ENCODE assay signal across 8 cellular contexts in the genomic region with DNA sequence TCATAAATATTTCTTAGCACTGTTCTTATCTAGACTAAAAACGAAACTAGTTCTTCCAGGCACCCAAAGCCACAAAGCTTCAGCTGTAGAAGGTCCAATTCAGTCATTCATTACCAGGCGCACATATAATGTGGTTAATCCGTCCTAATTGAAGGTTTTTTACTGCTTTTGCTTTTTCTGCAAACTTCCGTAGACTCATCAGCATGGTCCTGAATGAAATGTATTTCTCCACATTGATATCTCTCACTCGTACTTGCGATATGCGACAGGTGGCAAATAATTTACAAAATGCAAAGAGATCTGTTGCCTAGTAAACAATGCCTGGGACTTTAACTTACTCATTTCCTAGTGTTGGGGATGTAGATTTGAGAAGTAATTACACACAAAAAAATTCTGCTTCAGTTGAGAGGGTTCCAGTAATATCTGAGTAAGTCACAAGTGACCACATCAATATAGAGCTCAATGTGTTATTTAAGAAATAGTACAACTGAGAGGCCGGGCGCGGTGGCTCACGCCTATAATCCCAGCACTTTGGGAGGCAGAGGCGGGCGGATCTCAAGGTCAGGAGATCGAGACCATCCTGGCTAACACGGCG.
DNase-seq lines count a peak whose midpoint lies in the region; ATAC-seq and TF ChIP-seq lines count a peak whose summit lies in the region.

No MANE protein-coding gene starts in this region.

- intact Hi-C loops in thyroid gland (cut with DNase I) = no loop called here

- H3K36me3 ChIP-seq in thyroid gland (no peaks in the 10 kb centered on the region), endodermal cell (ENCODE audit: control insufficient read depth, insufficient read depth, low read length) (no peaks in the 10 kb centered on the region)

- H3K4me1 ChIP-seq in thyroid gland (no peaks in the 10 kb centered on the region), endodermal cell (ENCODE audit: control insufficient read depth, insufficient read depth, low read length) (no peaks in the 10 kb centered on the region)

- no peaks in the 10 kb centered on the region for H3K27me3 ChIP-seq in thyroid gland
- H3K27me3 ChIP-seq in endodermal cell (ENCODE audit: control insufficient read depth, insufficient read depth, low read length, poor library complexity, severe bottlenecking) = peaks cover 46% of the 10 kb centered on the region

- H3K36me3 Mint-ChIP-seq in immature natural killer cell (peaks cover 0 to 6% (median 0%) of the 10 kb centered on the region in 3 donors), endodermal cell (ENCODE audit: low read depth) (no peaks in the 10 kb centered on the region)

- H3K4me1 Mint-ChIP-seq in immature natural killer cell = peaks cover 61 to 76% of the 10 kb centered on the region in 2 donors
- H3K4me1 Mint-ChIP-seq in endodermal cell = peaks cover 5% of the 10 kb centered on the region

- no peaks in the 10 kb centered on the region for H3K9me3 Mint-ChIP-seq in immature natural killer cell
- H3K9me3 Mint-ChIP-seq in endodermal cell = no peaks in the 10 kb centered on the region

- WGBS in thyroid gland, 2 donors = 91 to 95% methylated on average over 16 of the region's 16 CpGs
- 89 to 90% methylated on average over 14 to 16 of the region's 16 CpGs for WGBS in endodermal cell (ENCODE audit: insufficient coverage in 1 of 2, insufficient read length in 1 of 2), 2 experiments

- H3K9me3 ChIP-seq in thyroid gland (no peaks in the 10 kb centered on the region), endodermal cell (ENCODE audit: control insufficient read depth, low read length) (no peaks in the 10 kb centered on the region)

- ATAC-seq in GM18511 (IDR thresholded peaks at IDR 0.05; ENCODE audit: unreplicated experiment) (peak; percentile 47), HG02571 (IDR thresholded peaks at IDR 0.05; ENCODE audit: unreplicated experiment) (peak; percentile 53)

- no peak for TF ChIP-seq POLR2A in thyroid gland (IDR thresholded peaks at IDR 0.05)

- H3K27ac ChIP-seq in thyroid gland = no peak overlapping the region
- no peak overlapping the region for H3K27ac ChIP-seq in endodermal cell (ENCODE audit: low read depth, low read length)

- peak overlapping the region; percentile 86 to 94 (median 92) for H3K27ac Mint-ChIP-seq in immature natural killer cell
- no peak overlapping the region for H3K27ac Mint-ChIP-seq in endodermal cell

- TF ChIP-seq CTCF in thyroid gland (IDR thresholded peaks at IDR 0.05) = no peak
- no peak for TF ChIP-seq CTCF in endodermal cell (conservative IDR thresholded peaks at IDR 0.05)

- peaks cover 0 to 8% (median 2%) of the 10 kb centered on the region in 3 donors for H3K27me3 Mint-ChIP-seq in immature natural killer cell (ENCODE audit: low read depth in 3 of 3)
- peaks cover 29% of the 10 kb centered on the region for H3K27me3 Mint-ChIP-seq in endodermal cell (ENCODE audit: insufficient read depth)

- DNase-seq in NOMO-1 treated with DMSO at 0.1 percent for 48 hours (lab: John Stamatoyannopoulos, UW; ENCODE audit: unreplicated experiment) (peak; percentile 89), immature natural killer cell (peak; percentile 34 to 62 (median 47)), thyroid gland (no peak), NCI-H1436 treated with DMSO at 0.1 percent for 48 hours (lab: John Stamatoyannopoulos, UW) (no peak), amygdala (lab: John Stamatoyannopoulos, UW) (no peak), endodermal cell (no peak)

- no peak overlapping the region for H3K9ac ChIP-seq in endodermal cell (ENCODE audit: extremely low read depth, low read length, poor library complexity, severe bottlenecking)

- H3K4me3 Mint-ChIP-seq in immature natural killer cell (peak overlapping the region; percentile 81 to 92 (median 87)), endodermal cell (no peak overlapping the region)

- H3K4me3 ChIP-seq in thyroid gland (replicated peaks in 1 of 3) (no peak overlapping the region), endodermal cell (ENCODE audit: low read length) (no peak overlapping the region)

Comparison
In these comparisons a context has a peak if more than half of its experiments do, and no peak if none do; other contexts are left out.
1. DNase-seq: peak in NOMO-1 treated with DMSO at 0.1 percent for 48 hours (single experiment) and immature natural killer cell (3 of 3); none in thyroid gland (0 of 2), NCI-H1436 treated with DMSO at 0.1 percent for 48 hours (single experiment), amygdala (0 of 56) and endodermal cell (single experiment).